Comparison of ENCODE assay signal across 18 cellular contexts in the genomic region with DNA sequence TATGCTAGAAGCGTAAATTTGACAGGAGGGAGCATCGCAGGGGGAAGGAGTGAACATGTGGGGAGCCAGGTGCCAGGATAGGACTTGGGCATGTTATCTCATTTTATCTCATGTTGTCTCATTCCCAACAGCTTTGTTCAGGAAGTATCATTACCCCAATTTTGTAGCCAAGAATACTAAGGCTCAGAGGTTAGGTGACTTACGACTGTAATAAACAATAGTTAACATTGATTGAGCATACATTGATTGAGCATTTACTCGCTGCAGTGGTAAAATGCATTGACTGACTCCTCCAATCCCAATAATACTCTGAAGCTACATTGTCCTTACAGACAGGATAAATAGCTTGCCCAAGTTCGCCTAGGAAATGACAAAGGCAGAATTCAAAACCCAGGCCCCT. TPM values are rescaled to one million over a fixed set of nuclear protein-coding genes. Genes with fewer than 3 reads are reported as not detected.
DNase-seq lines count a peak whose midpoint lies in the region; ATAC-seq, FAIRE-seq and TF ChIP-seq lines count a peak whose summit lies in the region.
"Had no signal": no experiment of that assay in that cellular context is flagged by ENCODE, and none has a peak within 500 bp of the region (broad histone marks: within the 10 kb centered on the region; RNA-seq: fewer than 3 reads in every experiment).

No MANE protein-coding gene starts in this region.

- H2AFZ ChIP-seq in H1 (ENCODE audit: low read length) = no peak overlapping the region
- H2AFZ ChIP-seq: GM23248 had no signal

- H3K27me3 ChIP-seq in H1 (replicated peaks in 1 of 4; ENCODE audit: control insufficient read depth in 3 of 4, extremely low read depth in 1 of 4, insufficient read depth in 3 of 4, low read length in 3 of 4) (no peaks in the 10 kb centered on the region; a peak in 2 of 7 replicates), neutrophil (no peaks in the 10 kb centered on the region), spleen (replicated peaks in 1 of 7) (no peaks in the 10 kb centered on the region), stomach (no peaks in the 10 kb centered on the region)

- TF ChIP-seq POLR2A in H1 (IDR thresholded peaks at IDR 0.05; ENCODE audit: control extremely low read depth in 1 of 2, low read depth in 2 of 2, low read length in 2 of 2) (no peak), spleen (IDR thresholded peaks at IDR 0.05) (no peak), stomach (IDR thresholded peaks at IDR 0.05) (no peak)

- ATAC-seq in mucosa of descending colon (peak; percentile 61), HG02588 (IDR thresholded peaks at IDR 0.05; ENCODE audit: unreplicated experiment) (no peak), GM18511 (IDR thresholded peaks at IDR 0.05; ENCODE audit: unreplicated experiment) (no peak)
- ATAC-seq: HCT116 had no signal

- CTCF ChIA-PET in H1 (lab: Charles Lee; ENCODE audit: partially characterized antibody) = interaction anchor here (1.2 to 38.2 kb wide), 7 partner anchors 5 to 134 kb away, joined by 3 to 731 read pairs (median 112); no protein-coding TSS in a partner anchor

- no peaks in the 10 kb centered on the region for H3K79me2 ChIP-seq in H1 (ENCODE audit: control insufficient read depth in 1 of 2, insufficient read depth in 2 of 2, low read length in 2 of 2)

- no peak overlapping the region for H4K91ac ChIP-seq in H1 (replicated peaks; ENCODE audit: insufficient read length, low read length)

- H3K4me3 ChIP-seq in H1 (ENCODE audit: extremely low read depth in 1 of 4, insufficient read depth in 2 of 4, low read depth in 3 of 4, low read length in 4 of 4) = no peak overlapping the region
- H3K4me3 ChIP-seq in mucosa of descending colon = no peak overlapping the region
- H3K4me3 ChIP-seq in neutrophil (ENCODE audit: low read depth in 1 of 2, low read length in 1 of 2) = peak overlapping the region; percentile 35 to 47
- H3K4me3 ChIP-seq in spleen = no peak overlapping the region
- no peak overlapping the region for H3K4me3 ChIP-seq in stomach
- H3K4me3 ChIP-seq: GM23248 had no signal

- no peak overlapping the region for H4K5ac ChIP-seq in H1 (ENCODE audit: insufficient read length, low read depth, low read length)

- no peak overlapping the region for H2BK120ac ChIP-seq in H1 (replicated peaks; ENCODE audit: low read depth, low read length)

- POLR2A ChIA-PET in H1 (lab: Charles Lee; ENCODE audit: partially characterized antibody) = interaction anchor here (1.2 to 1.4 kb wide), 2 partner anchors 10 to 21 kb away, joined by 3 to 4 read pairs; no protein-coding TSS in a partner anchor

- no peak overlapping the region for H4K8ac ChIP-seq in H1 (ENCODE audit: extremely low read depth, insufficient read depth, low read length)

- H3K14ac ChIP-seq in H1 (ENCODE audit: insufficient read length) = no peak overlapping the region

- no peaks in the 10 kb centered on the region for H4K20me1 ChIP-seq in H1 (replicated peaks in 1 of 2; ENCODE audit: control insufficient read depth in 1 of 2, insufficient read depth in 2 of 2, low read length in 2 of 2)

- no peak for FAIRE-seq in H1 (lab: Jason Lieb, UNC)
- FAIRE-seq: GM12891, GM18507 had no signal

- 91% methylated on average over 5 of the region's 5 CpGs; no CpG with 5 or more reads in 1 of the 2 experiments for WGBS in H1 (ENCODE audit: extremely low coverage in 1 of 2, insufficient coverage in 1 of 2, insufficient read length in 1 of 2, insufficient replicate concordance in 2 of 2, low coverage in 1 of 2, low lambda C conversion rate in 2 of 2, missing lambda C conversion rate in 1 of 2), 2 experiments
- WGBS in spleen, 5 donors = 78 to 87% (median 85%) methylated on average over 5 of the region's 5 CpGs
- WGBS in stomach, 5 donors = 80 to 88% (median 85%) methylated on average over 5 of the region's 5 CpGs

- H3K79me1 ChIP-seq in H1 (ENCODE audit: low read depth, low read length) = no peaks in the 10 kb centered on the region

- intact Hi-C loops in mucosa of descending colon (cut with DNase I, micrococcal nuclease) (no loop called here), spleen (cut with DNase I; ENCODE audit: low total_unique reads) (no loop called here), stomach (cut with DNase I; ENCODE audit: low total_unique reads) (no loop called here)

- H3K23me2 ChIP-seq in H1 (ENCODE audit: low read depth, low read length) = no peaks in the 10 kb centered on the region

- no peak overlapping the region for H3K18ac ChIP-seq in H1 (ENCODE audit: extremely low read depth, low read length)

- no peak overlapping the region for H3K23ac ChIP-seq in H1 (ENCODE audit: insufficient read length)

- no peak overlapping the region for H3K9ac ChIP-seq in H1 (replicated peaks in 1 of 4; ENCODE audit: extremely low read depth in 1 of 4, low read depth in 3 of 4, low read length in 3 of 4)
- H3K9ac ChIP-seq: GM23248 had no signal

- H3K27ac ChIP-seq in H1 (ENCODE audit: low read depth, low read length) = no peak overlapping the region
- peak overlapping the region; percentile 94 for H3K27ac ChIP-seq in neutrophil
- peak overlapping the region in 5 of 8 donors; percentile 32 to 84 (median 75) for H3K27ac ChIP-seq in spleen
- no peak overlapping the region for H3K27ac ChIP-seq in stomach
- H3K27ac ChIP-seq: GM23248 had no signal

- H3K4me2 ChIP-seq in H1 (ENCODE audit: insufficient read depth in 1 of 2, low read depth in 2 of 2, low read length in 2 of 2) = no peak overlapping the region

- H3K56ac ChIP-seq in H1 (replicated peaks; ENCODE audit: insufficient read length, low read depth, low read length) = no peak overlapping the region

- TF ChIP-seq CTCF in H1 (IDR thresholded peaks at IDR 0.05; ENCODE audit: control extremely low read depth in 1 of 3, insufficient read depth in 1 of 3, low read depth in 1 of 3, low read length in 3 of 3) (no peak), mucosa of descending colon (IDR thresholded peaks at IDR 0.05) (no peak), neutrophil (IDR thresholded peaks at IDR 0.05) (no peak), spleen (IDR thresholded peaks at IDR 0.05 in 8 of 11, conservative IDR thresholded peaks at IDR 0.05 in 3 of 11) (no peak), stomach (IDR thresholded peaks at IDR 0.05) (no peak)

- H3K4me1 ChIP-seq in H1 (replicated peaks in 1 of 4; ENCODE audit: control insufficient read depth in 3 of 4, insufficient read depth in 4 of 4, low read length in 3 of 4) (peaks cover 2 to 18% (median 7%) of the 10 kb centered on the region in 4 experiments), mucosa of descending colon (ENCODE audit: low read depth) (peaks cover 8% of the 10 kb centered on the region), neutrophil (ENCODE audit: control insufficient read depth in 1 of 2, insufficient read depth in 1 of 2, low read depth in 1 of 2, low read length in 1 of 2) (peaks cover 86 to 89% of the 10 kb centered on the region in 2 experiments), spleen (peaks cover 0 to 18% (median 7%) of the 10 kb centered on the region in 6 donors), stomach (peaks cover 0 to 5% (median 0%) of the 10 kb centered on the region in 4 donors)

- no peaks in the 10 kb centered on the region for H3K36me3 ChIP-seq in H1 (ENCODE audit: control insufficient read depth in 2 of 4, insufficient read depth in 4 of 4, low read length in 3 of 4)
- no peaks in the 10 kb centered on the region for H3K36me3 ChIP-seq in mucosa of descending colon (ENCODE audit: low read depth)
- no peaks in the 10 kb centered on the region for H3K36me3 ChIP-seq in neutrophil
- no peaks in the 10 kb centered on the region for H3K36me3 ChIP-seq in spleen
- no peaks in the 10 kb centered on the region for H3K36me3 ChIP-seq in stomach

- H2BK12ac ChIP-seq in H1 (ENCODE audit: low read depth, low read length) = no peak overlapping the region

- no peaks in the 10 kb centered on the region for H3K9me3 ChIP-seq in H1 (ENCODE audit: insufficient read depth in 2 of 2, low read depth in 1 of 2, low read length in 1 of 2)
- no peaks in the 10 kb centered on the region for H3K9me3 ChIP-seq in mucosa of descending colon
- no peaks in the 10 kb centered on the region for H3K9me3 ChIP-seq in neutrophil
- H3K9me3 ChIP-seq in spleen = no peaks in the 10 kb centered on the region
- no peaks in the 10 kb centered on the region for H3K9me3 ChIP-seq in stomach

- H2BK15ac ChIP-seq in H1 (ENCODE audit: low read length) = no peak overlapping the region

- no peak overlapping the region for H3K4ac ChIP-seq in H1 (replicated peaks; ENCODE audit: insufficient read length, low read depth, low read length)

- TF ChIP-seq EP300 in H1 (IDR thresholded peaks at IDR 0.05; ENCODE audit: borderline replicate concordance in 1 of 2, low read depth in 2 of 2, low read length in 2 of 2) (no peak), stomach (IDR thresholded peaks at IDR 0.05) (no peak)

- H2BK20ac ChIP-seq in H1 (ENCODE audit: low read length) = 0 out of 2 replicates have a peak overlapping the region, but pooled peaks have one; percentile 43

- no peak overlapping the region for H2BK5ac ChIP-seq in H1 (ENCODE audit: low read depth, low read length)

- DNase-seq in H1 (ENCODE audit: low read depth in 1 of 2, low spot score in 2 of 2) (no peak), mucosa of descending colon (peak in 1 of 3 donors; percentile 17), spleen (no peak), stomach (no peak)
- DNase-seq: C1 segment of cervical spinal cord; Calu3; CD4-positive, alpha-beta memory T cell; COR-L47; DMS53; DMS79 treated with DMSO at 0.1 percent for 48 hours; GM23248; H9 had no signal

- H2AK5ac ChIP-seq in H1 (ENCODE audit: low read depth, low read length) = no peak overlapping the region

- no peak for TF ChIP-seq RAD21 in H1 (IDR thresholded peaks at IDR 0.05 in 1 of 2, conservative IDR thresholded peaks at IDR 0.05 in 1 of 2; ENCODE audit: low read depth in 2 of 2, low read length in 2 of 2)

TF ChIP-seq in H1, 55 proteins besides CTCF, POLR2A, EP300 and RAD21 (continues in another document):
- TF ChIP-seq YY1 (IDR thresholded peaks at IDR 0.05; ENCODE audit: low read depth, low read length) (no peak), TBP (IDR thresholded peaks at IDR 0.05; ENCODE audit: low read depth, low read length) (no peak), HDAC6 (IDR thresholded peaks at IDR 0.05; ENCODE audit: low read depth, low read length) (no peak)

RNA-seq across cellular contexts. Expression of a gene that starts 19.2 kb away (rescaled TPM):
- 46.3 and 53.7 TPM in 2 replicates for total RNA-seq in H1 (2021; fragmentation: NEBNext Ultra II Directional; extraction: Animal tissue kit (Norgen Biotek cat#: 25700))
- 34.0 and 47.5 TPM in 2 replicates for polyA plus RNA-seq in H1 (2011; rRNA removed)
- 25.8 TPM for polyA plus RNA-seq in H1 (2011; cell fraction: cytosol; rRNA removed)
- 48.2 TPM for polyA plus RNA-seq in H1 (2011; cell fraction: nucleus; rRNA removed)
- 44.1 to 78.7 TPM (median 68.4 TPM) in 4 replicates for polyA plus RNA-seq in H1 (2012, experiment 1 of 2)
- polyA plus RNA-seq in H1 (2012, experiment 2 of 2) = 49.8 TPM
- polyA plus RNA-seq in H1 (2013, experiment 1 of 2) = 52.1 TPM
- polyA plus RNA-seq in H1 (2013, experiment 2 of 2) = 59.6 TPM
- 26.4 and 26.9 TPM in 2 replicates for polyA minus RNA-seq in H1 (2011; rRNA and poly(A)+ RNA removed)
- polyA minus RNA-seq in H1 (2011; cell fraction: cytosol; rRNA and poly(A)+ RNA removed) = 34.6 TPM
- 44.5 TPM for polyA minus RNA-seq in H1 (2011; cell fraction: nucleus; rRNA and poly(A)+ RNA removed)
- total RNA-seq in mucosa of descending colon = 10 to 100 TPM; 48.4 to 95.9 (median 91.9) TPM
- 100 to 1,000 TPM in 5 of 7 donors, 10 to 100 TPM in 2; 80.1 to 169 (median 110) TPM for total RNA-seq in spleen
- 10 to 100 TPM; 10.2 to 48.0 (median 11.6) TPM for polyA plus RNA-seq in spleen
- total RNA-seq in stomach = 100 to 1,000 TPM in 1 of 5 donors, 10 to 100 TPM in 4; 27.2 to 155 (median 31.6) TPM
- polyA plus RNA-seq in stomach = 10 to 100 TPM; 12.4 to 27.1 (median 18.5) TPM

Comparison
In these comparisons a context has a peak if more than half of its experiments do, and no peak if none do; other contexts are left out.
1. H3K27ac ChIP-seq: peak in neutrophil (single experiment) and spleen (5 of 8); none in H1 (single experiment) and stomach (0 of 5).
2. H3K4me3 ChIP-seq: peak in neutrophil (2 of 2); none in H1 (0 of 4), mucosa of descending colon (single experiment), spleen (0 of 8) and stomach (0 of 4).